In genomic region chr11:47714554-47715081, GRCh38 we compare ENCODE assay signal across 8 cellular contexts. TPM values are rescaled to one million over a fixed set of nuclear protein-coding genes. Genes with fewer than 3 reads are reported as not detected.
DNase-seq lines count a peak whose midpoint lies in the region; ATAC-seq, FAIRE-seq and TF ChIP-seq lines count a peak whose summit lies in the region.

No MANE protein-coding gene starts in this region.

- H3K27ac Mint-ChIP-seq in CD4-positive, alpha-beta memory T cell, result peak overlapping the region; percentile 97 to 99 (median 98)

- H3K4me3 ChIP-seq in CD4-positive, alpha-beta memory T cell (ENCODE audit: low read length in 2 of 2), result peak overlapping the region; percentile 76 to 96
- peak overlapping the region; percentile 63 for H3K4me3 ChIP-seq in HFF-Myc (replicated peaks; ENCODE audit: low read depth, low read length)
- H3K4me3 ChIP-seq in PC-9, result peak overlapping the region; percentile 80
- H3K4me3 ChIP-seq in HepG2 (replicated peaks in 1 of 3; ENCODE audit: insufficient read depth in 1 of 3, low read depth in 2 of 3, low read length in 3 of 3), result peak overlapping the region; percentile 78 to 84 (median 78)
- peak overlapping the region; percentile 63 to 82 for H3K4me3 ChIP-seq in tibial artery

- peaks cover 44% of the 10 kb centered on the region for H3F3A ChIP-seq in PC-9 (ENCODE audit: insufficient read depth, low read depth)

- in situ Hi-C loops in HepG2 (cut with HindIII; ENCODE audit: extremely low pct_ligation_motif_present, low pct_unique_long_range_greater_than_20kb), result no loop called here

- no peaks in the 10 kb centered on the region for H3K9me3 Mint-ChIP-seq in CD4-positive, alpha-beta memory T cell

- H3K36me3 Mint-ChIP-seq in CD4-positive, alpha-beta memory T cell, result peaks cover 14 to 33% of the 10 kb centered on the region in 2 donors

- no peaks in the 10 kb centered on the region for H3K9me2 ChIP-seq in PC-9 (ENCODE audit: insufficient read depth)

- H3K9me3 ChIP-seq in CD4-positive, alpha-beta memory T cell (ENCODE audit: control insufficient read depth in 1 of 2, low read length in 2 of 2), result no peaks in the 10 kb centered on the region
- H3K9me3 ChIP-seq in PC-9 (ENCODE audit: insufficient read depth, low read depth), result no peaks in the 10 kb centered on the region
- no peaks in the 10 kb centered on the region for H3K9me3 ChIP-seq in HepG2 (ENCODE audit: low read length)
- H3K9me3 ChIP-seq in tibial artery, result no peaks in the 10 kb centered on the region

- H2AFZ ChIP-seq in PC-9, result peak overlapping the region; percentile 89
- H2AFZ ChIP-seq in HepG2 (ENCODE audit: low read length), result peak overlapping the region; percentile 51

- intact Hi-C loops in CD4-positive, alpha-beta memory T cell (cut with micrococcal nuclease), result loop anchor here (1.0 to 5.0 kb wide), 4 partner anchors 53 to 147 kb away; partner anchors contain the start of genes FNBP4, MTCH2, NUP160 and PTPMT1
- intact Hi-C loops in PC-9 (cut with micrococcal nuclease; ENCODE audit: unreplicated experiment), result loop anchor here (1.0 kb wide), 1 partner anchor 72 kb away; the partner anchor contains the start of gene MTCH2
- intact Hi-C loops in HepG2 (cut with micrococcal nuclease; ENCODE audit: unreplicated experiment), result no loop called here
- intact Hi-C loops in tibial artery (cut with DNase I; ENCODE audit: low total_unique reads), result loop anchor here (10.0 kb wide), 1 partner anchor 70 kb away; the partner anchor contains the start of gene MTCH2

- TF ChIP-seq CTCF in HFF-Myc (IDR thresholded peaks at IDR 0.05; ENCODE audit: low read depth, low read length, missing control alignments) (no peak), PC-9 (conservative IDR thresholded peaks at IDR 0.05) (no peak), HepG2 (CRISPR knock-in tag; IDR thresholded peaks at IDR 0.05) (no peak), tibial artery (IDR thresholded peaks at IDR 0.05) (no peak)

- H3K4me2 ChIP-seq in PC-9, result peak overlapping the region; percentile 89
- H3K4me2 ChIP-seq in HepG2 (ENCODE audit: low read depth, low read length), result peak overlapping the region; percentile 97

- no peak for TF ChIP-seq RAD21 in HepG2 (CRISPR knock-in tag; IDR thresholded peaks at IDR 0.05)

- FAIRE-seq in HepG2 (lab: Jason Lieb, UNC), result no peak

- H3K36me3 ChIP-seq in CD4-positive, alpha-beta memory T cell (ENCODE audit: insufficient read depth, low read length), result peaks cover 26% of the 10 kb centered on the region
- H3K36me3 ChIP-seq in PC-9 (ENCODE audit: low read depth) (peaks cover 12% of the 10 kb centered on the region), HepG2 (replicated peaks in 1 of 2; ENCODE audit: control insufficient read depth in 1 of 2, insufficient read depth in 2 of 2, low read length in 2 of 2) (peaks cover 1 to 18% of the 10 kb centered on the region in 2 experiments), tibial artery (peaks cover 30 to 37% (median 34%) of the 10 kb centered on the region in 3 donors)

- H3K27me3 Mint-ChIP-seq in CD4-positive, alpha-beta memory T cell, result no peaks in the 10 kb centered on the region

- TF ChIP-seq EP300 in HepG2 (IDR thresholded peaks at IDR 0.05; ENCODE audit: low read depth in 2 of 2, low read length in 2 of 2) (no peak), HepG2 (CRISPR knock-in tag; IDR thresholded peaks at IDR 0.05; ENCODE audit: borderline replicate concordance) (no peak)

- 2% methylated on average over 12 of the region's 19 CpGs for WGBS in HepG2 (ENCODE audit: low lambda C conversion rate)

- peak in 1 of 5 donors; percentile 8 for DNase-seq in CD4-positive, alpha-beta memory T cell
- DNase-seq in HFF-Myc (ENCODE audit: extremely low read depth, low read depth) (no peak), PC-9 (peak in 1 of 2 experiments; percentile 24), cerebellar cortex (ENCODE audit: low spot score) (peak; percentile 75), HepG2 (ENCODE audit: low spot score) (no peak), tibial artery (peak; percentile 31 to 67), GM19240 (ENCODE audit: insufficient read length, low spot score) (no peak)

- H3K27ac ChIP-seq in CD4-positive, alpha-beta memory T cell (ENCODE audit: low read depth, low read length), result peak overlapping the region; percentile 92
- H3K27ac ChIP-seq in PC-9, result no peak overlapping the region
- peak overlapping the region; percentile 55 for H3K27ac ChIP-seq in HepG2 (ENCODE audit: extremely low read length, insufficient read depth, low read length)
- H3K27ac ChIP-seq in tibial artery, result peak overlapping the region; percentile 71 to 73

- H3K79me2 ChIP-seq in PC-9 (ENCODE audit: low read depth) (no peaks in the 10 kb centered on the region), HepG2 (ENCODE audit: insufficient read depth, low read length) (no peaks in the 10 kb centered on the region)

- H3K4me3 Mint-ChIP-seq in CD4-positive, alpha-beta memory T cell, result peak overlapping the region; percentile 94 to 99 (median 98)

- ATAC-seq in HepG2 (peak; percentile 59), HG02571 (IDR thresholded peaks at IDR 0.05; ENCODE audit: unreplicated experiment) (no peak)

- H3K4me1 ChIP-seq in CD4-positive, alpha-beta memory T cell (ENCODE audit: insufficient read depth, low read length), result peaks cover 14% of the 10 kb centered on the region
- peaks cover 7% of the 10 kb centered on the region; the same call in 1 of the 2 replicates for H3K4me1 ChIP-seq in PC-9 (replicated peaks; ENCODE audit: insufficient read depth)
- peaks cover 22% of the 10 kb centered on the region for H3K4me1 ChIP-seq in HepG2 (ENCODE audit: insufficient read depth, low read length)
- H3K4me1 ChIP-seq in tibial artery, result no peaks in the 10 kb centered on the region

- H3K9ac ChIP-seq in HepG2 (ENCODE audit: insufficient read depth, low read depth, low read length), result peak overlapping the region; percentile 76

- CTCF ChIA-PET in CD4-positive, alpha-beta memory T cell (lab: Charles Lee; ENCODE audit: partially characterized antibody), result interaction anchor here (0.7 to 2.3 kb wide), 4 partner anchors 10 to 43 kb away, joined by 3 to 7 read pairs (median 4); no protein-coding TSS in a partner anchor
- CTCF ChIA-PET in PC-9 (lab: Charles Lee) (no interaction called here), HepG2 (lab: Yijun Ruan, JAX; ENCODE audit: low intra/inter-chr PET ratio, low total read pairs) (no interaction called here)

- TF ChIP-seq POLR2A in HepG2 (IDR thresholded peaks at IDR 0.05; ENCODE audit: insufficient read depth in 1 of 2, low read depth in 2 of 2, low read length in 2 of 2), result no peak

- TSS peak; percentile 58 for BruUV-seq in PC-9 (replicated peaks; lab: Mats Ljungman, UMichigan)
- TSS peak; percentile 44 for BruUV-seq in HepG2 (replicated peaks; lab: Mats Ljungman, UMichigan)

- H3K4me1 Mint-ChIP-seq in CD4-positive, alpha-beta memory T cell, result peaks cover 7 to 22% (median 16%) of the 10 kb centered on the region in 4 donors

- no peaks in the 10 kb centered on the region for H3K27me3 ChIP-seq in CD4-positive, alpha-beta memory T cell (ENCODE audit: insufficient read depth, low read length)
- H3K27me3 ChIP-seq in PC-9 (ENCODE audit: insufficient read depth, low read depth) (no peaks in the 10 kb centered on the region), HepG2 (ENCODE audit: control insufficient read depth in 1 of 2, insufficient read depth in 2 of 2, low read length in 2 of 2) (no peaks in the 10 kb centered on the region), tibial artery (no peaks in the 10 kb centered on the region)

- POLR2A ChIA-PET in CD4-positive, alpha-beta memory T cell (lab: Charles Lee; ENCODE audit: partially characterized antibody), result interaction anchor here (0.8 to 3.8 kb wide), 15 partner anchors 8 to 1041 kb away, joined by 3 to 36 read pairs (median 4); partner anchors contain the start of genes FNBP4, KBTBD4, MTCH2 and NDUFS3
- POLR2A ChIA-PET in PC-9 (lab: Charles Lee; ENCODE audit: unreplicated experiment) (interaction anchor here (0.6 to 0.8 kb wide), 4 partner anchors 34 to 288 kb away, joined by 3 to 4 read pairs (median 4); no protein-coding TSS in a partner anchor), HepG2 (lab: Yijun Ruan, JAX) (interaction anchor here (0.9 to 2.5 kb wide), 9 partner anchors 8 to 75 kb away, joined by 3 to 40 read pairs (median 4); partner anchors contain the start of gene FNBP4)

- H4K20me1 ChIP-seq in PC-9 (ENCODE audit: insufficient read depth) (peaks cover 9% of the 10 kb centered on the region; the same call in 1 of the 2 replicates), HepG2 (ENCODE audit: insufficient read depth, low read length) (no peaks in the 10 kb centered on the region)

RNA-seq across cellular contexts. Expression of gene AGBL2, which starts 0.6 kb away (rescaled TPM):
- total RNA-seq in CD4-positive, alpha-beta memory T cell, result 1 to 10 TPM; 7.8 to 8.1 TPM
- 1 to 10 TPM; 1.6 to 1.7 TPM for polyA plus RNA-seq in CD4-positive, alpha-beta memory T cell
- 13.1 and 21.9 TPM in 2 replicates for total RNA-seq in PC-9 (2021)
- 0.67 and 1.6 TPM in 2 replicates for total RNA-seq in HepG2 (2016; rRNA removed; fragmentation: Illumina TruSeq; extraction: Trizol)
- 1.1 and 1.4 TPM in 2 replicates for total RNA-seq in HepG2 (2016; cell fraction: cytosol; rRNA removed; fragmentation: Illumina TruSeq; extraction: Trizol; ENCODE audit: low read depth)
- 0.56 and 2.4 TPM in 2 replicates for total RNA-seq in HepG2 (2016; cell fraction: insoluble cytoplasmic fraction; rRNA removed; fragmentation: Illumina TruSeq; extraction: Trizol)
- total RNA-seq in HepG2 (2016; cell fraction: membrane; rRNA removed; fragmentation: Illumina TruSeq; extraction: Trizol), result 1.1 and 2.4 TPM in 2 replicates
- total RNA-seq in HepG2 (2016; cell fraction: nucleus; rRNA removed; fragmentation: Illumina TruSeq; extraction: Trizol), result 3.0 and 3.7 TPM in 2 replicates
- 5.7 and 6.7 TPM in 2 replicates for polyA plus RNA-seq in HepG2 (2011; rRNA removed)
- polyA plus RNA-seq in HepG2 (2011; cell fraction: cytosol; rRNA removed), result 1.2 and 1.6 TPM in 2 replicates
- 16.0 and 24.7 TPM in 2 replicates for polyA plus RNA-seq in HepG2 (2011; cell fraction: nucleus; rRNA removed)
- 1.6 and 2.1 TPM in 2 replicates for polyA plus RNA-seq in HepG2 (2012)
- polyA plus RNA-seq in HepG2 (2016; cell fraction: cytosol; fragmentation: Illumina TruSeq; extraction: Trizol; ENCODE audit: low read depth), result 0.08 and 0.57 TPM in 2 replicates
- 0.80 and 1.1 TPM in 2 replicates for polyA plus RNA-seq in HepG2 (2016; cell fraction: insoluble cytoplasmic fraction; fragmentation: Illumina TruSeq; extraction: Trizol; ENCODE audit: low read depth)
- 0.43 and 0.99 TPM in 2 replicates for polyA plus RNA-seq in HepG2 (2016; cell fraction: membrane; fragmentation: Illumina TruSeq; extraction: Trizol; ENCODE audit: low read depth)
- polyA plus RNA-seq in HepG2 (2016; cell fraction: nucleus; fragmentation: Illumina TruSeq; extraction: Trizol; ENCODE audit: insufficient read depth, low read depth), result 10.3 and 15.4 TPM in 2 replicates
- 3.9 and 7.2 TPM in 2 replicates for polyA minus RNA-seq in HepG2 (2011; rRNA and poly(A)+ RNA removed; ENCODE audit: low replicate concordance)
- 0.59 and 2.4 TPM in 2 replicates for polyA minus RNA-seq in HepG2 (2011; cell fraction: cytosol; rRNA and poly(A)+ RNA removed)
- polyA minus RNA-seq in HepG2 (2011; cell fraction: nucleus; rRNA and poly(A)+ RNA removed), result 8.0 and 8.6 TPM in 2 replicates

RNA-seq across cellular contexts. Expression of gene FNBP4, which starts 52.5 kb away (rescaled TPM):
- 100 to 1,000 TPM; 298 to 314 TPM for total RNA-seq in CD4-positive, alpha-beta memory T cell
- polyA plus RNA-seq in CD4-positive, alpha-beta memory T cell, result 10 to 100 TPM; 22.6 to 48.0 TPM
- total RNA-seq in PC-9 (2021) (101 and 121 TPM in 2 replicates), HepG2 (2016; rRNA removed; fragmentation: Illumina TruSeq; extraction: Trizol) (44.4 and 72.1 TPM in 2 replicates)
- 34.1 and 37.7 TPM in 2 replicates for total RNA-seq in HepG2 (2016; cell fraction: cytosol; rRNA removed; fragmentation: Illumina TruSeq; extraction: Trizol; ENCODE audit: low read depth)
- 41.6 and 65.6 TPM in 2 replicates for total RNA-seq in HepG2 (2016; cell fraction: insoluble cytoplasmic fraction; rRNA removed; fragmentation: Illumina TruSeq; extraction: Trizol)
- 24.3 and 28.2 TPM in 2 replicates for total RNA-seq in HepG2 (2016; cell fraction: membrane; rRNA removed; fragmentation: Illumina TruSeq; extraction: Trizol)
- total RNA-seq in HepG2 (2016; cell fraction: nucleus; rRNA removed; fragmentation: Illumina TruSeq; extraction: Trizol), result 135 and 141 TPM in 2 replicates
- polyA plus RNA-seq in HepG2 (2011; rRNA removed), result 128 and 137 TPM in 2 replicates
- 43.7 and 45.4 TPM in 2 replicates for polyA plus RNA-seq in HepG2 (2011; cell fraction: cytosol; rRNA removed)
- polyA plus RNA-seq in HepG2 (2011; cell fraction: nucleus; rRNA removed), result 499 and 533 TPM in 2 replicates
- polyA plus RNA-seq in HepG2 (2012), result 82.9 and 94.0 TPM in 2 replicates
- polyA plus RNA-seq in HepG2 (2016; cell fraction: cytosol; fragmentation: Illumina TruSeq; extraction: Trizol; ENCODE audit: low read depth), result 3.9 and 4.3 TPM in 2 replicates
- 37.3 and 40.3 TPM in 2 replicates for polyA plus RNA-seq in HepG2 (2016; cell fraction: insoluble cytoplasmic fraction; fragmentation: Illumina TruSeq; extraction: Trizol; ENCODE audit: low read depth)
- polyA plus RNA-seq in HepG2 (2016; cell fraction: membrane; fragmentation: Illumina TruSeq; extraction: Trizol; ENCODE audit: low read depth), result 7.9 and 9.9 TPM in 2 replicates
- polyA plus RNA-seq in HepG2 (2016; cell fraction: nucleus; fragmentation: Illumina TruSeq; extraction: Trizol; ENCODE audit: insufficient read depth, low read depth), result 217 and 230 TPM in 2 replicates
- 54.0 and 163 TPM in 2 replicates for polyA minus RNA-seq in HepG2 (2011; rRNA and poly(A)+ RNA removed; ENCODE audit: low replicate concordance)
- polyA minus RNA-seq in HepG2 (2011; cell fraction: cytosol; rRNA and poly(A)+ RNA removed), result 18.0 and 23.0 TPM in 2 replicates
- polyA minus RNA-seq in HepG2 (2011; cell fraction: nucleus; rRNA and poly(A)+ RNA removed), result 269 and 305 TPM in 2 replicates

Comparison
In these comparisons a context has a peak if more than half of its experiments do, and no peak if none do; other contexts are left out.
1. DNase-seq: peak in cerebellar cortex (single experiment) and tibial artery (2 of 2); none in HFF-Myc (single experiment), HepG2 (single experiment) and GM19240 (single experiment).
2. Peak in every context shown above with its lines, with median percentiles within 50 percentile points of each other: H3K4me3 ChIP-seq.